ENCODE assay signal across 9 cellular contexts in the genomic region with DNA sequence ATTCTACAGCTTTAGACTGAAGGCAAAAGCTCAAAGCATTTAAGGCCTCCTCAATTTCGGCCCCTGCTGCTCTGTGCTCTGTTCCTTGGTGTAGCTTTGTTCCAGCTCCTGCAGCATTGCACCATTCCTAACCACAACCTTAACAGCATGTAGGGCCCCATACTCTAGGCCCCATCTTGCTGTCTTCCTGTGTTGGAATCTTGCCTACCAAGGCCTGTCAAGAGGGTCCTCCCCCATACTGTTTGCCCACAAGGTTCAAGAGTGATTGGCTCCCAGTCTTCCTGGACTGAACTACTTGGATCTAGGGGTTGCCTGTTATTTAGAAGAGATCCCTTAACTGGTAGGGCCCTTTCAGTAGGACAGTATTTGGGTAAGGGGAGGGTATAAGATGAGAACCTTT. TPM values are rescaled to one million over a fixed set of nuclear protein-coding genes. Genes with fewer than 3 reads are reported as not detected.
DNase-seq lines count a peak whose midpoint lies in the region; FAIRE-seq and TF ChIP-seq lines count a peak whose summit lies in the region.
"Had no signal": no experiment of that assay in that cellular context is flagged by ENCODE, and none has a peak within 500 bp of the region (broad histone marks: within the 10 kb centered on the region; RNA-seq: fewer than 3 reads in every experiment).

No MANE protein-coding gene starts in this region.

- H3K9me3 Mint-ChIP-seq in CD8-positive, alpha-beta memory T cell, result no peaks in the 10 kb centered on the region
- no peaks in the 10 kb centered on the region for H3K9me3 Mint-ChIP-seq in IgD-negative memory B cell

- peaks cover 0 to 67% (median 9%) of the 10 kb centered on the region in 3 donors for H3K36me3 Mint-ChIP-seq in CD8-positive, alpha-beta memory T cell
- peaks cover 3% of the 10 kb centered on the region for H3K36me3 Mint-ChIP-seq in IgD-negative memory B cell

- DNase-seq in CD8-positive, alpha-beta memory T cell, result no peak
- DNase-seq in NCI-H2196 treated with DMSO at 0.1 percent for 48 hours (lab: John Stamatoyannopoulos, UW; ENCODE audit: unreplicated experiment) (no peak), 8988T (no peak), D721Med (ENCODE audit: insufficient read length, low spot score) (no peak)
- DNase-seq in activated effector memory CD4-positive, alpha-beta T cell treated with anti-CD3 and anti-CD28 coated beads, Interleukin-2, amount 50 U/mL, for 16 hours, result no peak

- peaks cover 57 to 60% (median 58%) of the 10 kb centered on the region in 3 donors for H3K4me1 Mint-ChIP-seq in CD8-positive, alpha-beta memory T cell
- H3K4me1 Mint-ChIP-seq in IgD-negative memory B cell, result peaks cover 16 to 38% (median 24%) of the 10 kb centered on the region in 3 donors

- peak overlapping the region in 6 of 7 donors; percentile 26 to 68 (median 52) for H3K4me3 Mint-ChIP-seq in CD8-positive, alpha-beta memory T cell
- peak overlapping the region in 2 of 4 donors; percentile 17 to 49 for H3K4me3 Mint-ChIP-seq in IgD-negative memory B cell

- FAIRE-seq in D721Med (lab: Jason Lieb, UNC), result no peak
- FAIRE-seq: islet of Langerhans had no signal

- no peaks in the 10 kb centered on the region for H3K27me3 ChIP-seq in CD8-positive, alpha-beta memory T cell (ENCODE audit: insufficient read depth, low read length, poor library complexity, severe bottlenecking)
- no peaks in the 10 kb centered on the region for H3K27me3 ChIP-seq in iPS-20b (ENCODE audit: insufficient read depth, low read length)

- peaks cover 35% of the 10 kb centered on the region for H3K4me1 ChIP-seq in CD8-positive, alpha-beta memory T cell (ENCODE audit: insufficient read depth, low read length)
- H3K4me1 ChIP-seq in iPS-20b (ENCODE audit: insufficient read depth, low read length), result peaks cover 15% of the 10 kb centered on the region

- H3K36me3 ChIP-seq in CD8-positive, alpha-beta memory T cell (ENCODE audit: insufficient read depth, low read length), result peaks cover 26% of the 10 kb centered on the region
- peaks cover 63% of the 10 kb centered on the region for H3K36me3 ChIP-seq in iPS-20b (ENCODE audit: insufficient read depth, low read depth, low read length)

- peak overlapping the region; percentile 98; the same call in 1 of the 2 replicates for H3K9ac ChIP-seq in iPS-20b (ENCODE audit: low read depth, low read length)

- H3K27ac Mint-ChIP-seq in CD8-positive, alpha-beta memory T cell, result peak overlapping the region in 7 of 8 donors; percentile 23 to 86 (median 68)
- peak overlapping the region in 2 of 3 donors; percentile 25 to 33 for H3K27ac Mint-ChIP-seq in IgD-negative memory B cell

- TF ChIP-seq CTCF in WI38 (IDR thresholded peaks at IDR 0.05; ENCODE audit: low read depth, low read length) (no peak), D721Med (IDR thresholded peaks at IDR 0.05; ENCODE audit: insufficient read depth, missing control alignments) (no peak)

- no peak overlapping the region for H3K4me3 ChIP-seq in CD8-positive, alpha-beta memory T cell (ENCODE audit: low read length)
- H3K4me3 ChIP-seq in WI38 (ENCODE audit: low read depth, low read length), result peak overlapping the region; percentile 12; the same call in 1 of the 2 replicates
- H3K4me3 ChIP-seq in iPS-20b (ENCODE audit: low read length), result peak overlapping the region; percentile 98; the same call in 1 of the 2 replicates

- POLR2A ChIA-PET in CD8-positive, alpha-beta memory T cell (lab: Charles Lee), result no interaction called here

- H3K9me3 ChIP-seq in CD8-positive, alpha-beta memory T cell (ENCODE audit: low read length), result no peaks in the 10 kb centered on the region
- no peaks in the 10 kb centered on the region for H3K9me3 ChIP-seq in iPS-20b (ENCODE audit: insufficient read depth, low read depth, low read length)

- H3K27ac ChIP-seq in CD8-positive, alpha-beta memory T cell (ENCODE audit: low read depth, low read length), result no peak overlapping the region
- peak overlapping the region; percentile 6 for H3K27ac ChIP-seq in iPS-20b (ENCODE audit: low read length)

- no peaks in the 10 kb centered on the region for H3K27me3 Mint-ChIP-seq in CD8-positive, alpha-beta memory T cell
- no peaks in the 10 kb centered on the region for H3K27me3 Mint-ChIP-seq in IgD-negative memory B cell

- CTCF ChIA-PET in CD8-positive, alpha-beta memory T cell (lab: Charles Lee), result interaction anchor here (0.8 to 4.5 kb wide), 4 partner anchors 10 to 148 kb away, joined by 3 to 42 read pairs (median 4); no protein-coding TSS in a partner anchor

RNA-seq across cellular contexts. Expression of gene TRPV2, which starts 26.8 kb away (rescaled TPM):
- 10 to 100 TPM; 60.0 to 67.3 TPM for total RNA-seq in CD8-positive, alpha-beta memory T cell
- 134 TPM for polyA plus RNA-seq in CD8-positive, alpha-beta memory T cell
- polyA plus RNA-seq in IgD-negative memory B cell, result 73.6 TPM

RNA-seq across cellular contexts. Expression of gene LRRC75A, which starts 49.9 kb away (rescaled TPM):
- 1 to 10 TPM; 2.2 to 2.6 TPM for total RNA-seq in CD8-positive, alpha-beta memory T cell
- 4.6 TPM for polyA plus RNA-seq in CD8-positive, alpha-beta memory T cell
- 1.7 TPM for polyA plus RNA-seq in IgD-negative memory B cell
